In the genomic region with DNA sequence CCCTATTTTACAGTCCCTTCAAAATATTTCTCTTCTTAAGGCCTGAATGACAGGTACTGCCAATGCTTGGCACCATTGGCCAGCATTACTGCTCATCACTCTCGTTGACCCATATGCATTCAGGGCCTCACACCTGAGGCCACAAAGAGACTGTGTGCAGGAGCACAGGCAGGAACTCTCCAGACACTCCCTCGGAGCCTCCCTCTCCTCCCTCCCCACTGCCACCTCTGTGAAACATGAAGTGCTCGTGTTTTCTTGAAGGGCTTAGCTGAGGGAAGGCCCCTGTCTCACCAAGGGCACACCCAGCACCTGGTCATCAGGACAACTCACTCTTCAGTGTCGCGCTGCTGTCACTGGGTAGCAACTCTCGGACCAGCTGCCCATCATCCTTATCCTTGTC, we compare ENCODE assay signal across 36 cellular contexts.
"Had no signal": no experiment of that assay in that cellular context is flagged by ENCODE, and none has a peak within 500 bp of the region (broad histone marks: within the 10 kb centered on the region; RNA-seq: fewer than 3 reads in every experiment).

No MANE protein-coding gene starts in this region.

- H3K9me3 ChIP-seq: MG63 had no signal

- H3K36me3 ChIP-seq: MG63 had no signal

- H3K27ac ChIP-seq: KMS-11 had no signal

- H3K4me3 ChIP-seq: MG63 had no signal

- DNase-seq: Karpas-422, Kasumi-1, KBM-7, KG1, MG63, MM.1S, MV-4-11, NCI-H1048, NCI-H1092, NCI-H1092 treated with DMSO at 0.1 percent for 48 hours, NCI-H1105, NCI-H1105 treated with DMSO at 0.1 percent for 48 hours, NCI-H1417, NCI-H1417 treated with DMSO at 0.1 percent for 48 hours, NCI-H1436, NCI-H1436 treated with DMSO at 0.1 percent for 48 hours, NCI-H1694, NCI-H1694 treated with DMSO at 0.1 percent for 48 hours, NCI-H187, NCI-H187 treated with DMSO at 0.1 percent for 48 hours, NCI-H1930, NCI-H2029, NCI-H2029 treated with DMSO at 0.1 percent for 48 hours, NCI-H2081, NCI-H2081 treated with DMSO at 0.1 percent for 48 hours, NCI-H2107, NCI-H2171, NCI-H2171 treated with DMSO at 0.1 percent for 48 hours, NCI-H2227 treated with DMSO at 0.1 percent for 48 hours, NCI-H226, NCI-H345, NCI-H446, NCI-H446 treated with DMSO at 0.1 percent for 48 hours, NCI-H510A, NCI-H510A treated with DMSO at 0.1 percent for 48 hours had no signal
